In genomic region chr16:11734025-11734652, GRCh38 we compare ENCODE assay signal across 10 cellular contexts. TPM values are rescaled to one million over a fixed set of nuclear protein-coding genes. Genes with fewer than 3 reads are reported as not detected.
DNase-seq lines count a peak whose midpoint lies in the region; ATAC-seq and TF ChIP-seq lines count a peak whose summit lies in the region.
"Had no signal": no experiment of that assay in that cellular context is flagged by ENCODE, and none has a peak within 500 bp of the region (broad histone marks: within the 10 kb centered on the region; RNA-seq: fewer than 3 reads in every experiment).

No MANE protein-coding gene starts in this region.

- peak; percentile 57 for ATAC-seq in GM19035 (IDR thresholded peaks at IDR 0.05; ENCODE audit: unreplicated experiment)
- no peak for ATAC-seq in activated B cell treated with CpG ODN at 0.5 μM for 24 hours (ENCODE audit: low read depth)
- ATAC-seq in lower lobe of right lung: peak; percentile 61
- no peak for ATAC-seq in HG03139 (IDR thresholded peaks at IDR 0.05; ENCODE audit: unreplicated experiment)
- ATAC-seq: body of pancreas had no signal

- no peak for DNase-seq in activated B cell treated with CpG ODN at 0.5 μM for 24 hours
- DNase-seq in lower lobe of right lung: no peak
- no peak for DNase-seq in superior temporal gyrus (ENCODE audit: extremely low spot score)
- no peak for DNase-seq in CD1c-positive myeloid dendritic cell (ENCODE audit: extremely low spot score)
- DNase-seq: NCI-H146 had no signal

- intact Hi-C loops in activated B cell treated with CpG ODN at 0.5 μM for 24 hours (cut with micrococcal nuclease) (no loop called here), lower lobe of right lung (cut with DNase I) (no loop called here)

- POLR2A ChIA-PET in activated B cell treated with CpG ODN at 0.5 μM for 24 hours (lab: Charles Lee): interaction anchor here (0.6 to 1.6 kb wide), 5 partner anchors 8 to 64 kb away, joined by 3 to 5 read pairs (median 4); partner anchors contain the start of genes TXNDC11 and ZC3H7A

- H3K4me1 ChIP-seq in lower lobe of right lung: peaks cover 89% of the 10 kb centered on the region

- peak overlapping the region; percentile 51; the same call in 1 of the 2 replicates for H3K4me3 ChIP-seq in GM08714 (ENCODE audit: low read length)
- H3K4me3 ChIP-seq in lower lobe of right lung: no peak overlapping the region
- H3K4me3 ChIP-seq: body of pancreas, skin epidermis had no signal

- TF ChIP-seq CTCF in activated B cell treated with CpG ODN at 0.5 μM for 24 hours (IDR thresholded peaks at IDR 0.05) (no peak), lower lobe of right lung (IDR thresholded peaks at IDR 0.05) (no peak)

- H3K36me3 ChIP-seq in lower lobe of right lung: peaks cover 95% of the 10 kb centered on the region

- peaks cover 50% of the 10 kb centered on the region for H3K4me1 Mint-ChIP-seq in activated B cell treated with CpG ODN at 0.5 μM for 24 hours

- no peak overlapping the region for H3K4me3 Mint-ChIP-seq in activated B cell treated with CpG ODN at 0.5 μM for 24 hours

- no peaks in the 10 kb centered on the region for H3K9me3 ChIP-seq in lower lobe of right lung
- H3K9me3 ChIP-seq: body of pancreas had no signal

- CTCF ChIA-PET in activated B cell treated with CpG ODN at 0.5 μM for 24 hours (lab: Charles Lee): interaction anchor here (1.5 kb wide), 1 partner anchor 202 kb away, joined by 4 read pairs; no protein-coding TSS in a partner anchor

- H3K27me3 Mint-ChIP-seq in activated B cell treated with CpG ODN at 0.5 μM for 24 hours: no peaks in the 10 kb centered on the region

- peak overlapping the region; percentile 74 for H3K27ac Mint-ChIP-seq in activated B cell treated with CpG ODN at 0.5 μM for 24 hours

- peak overlapping the region; percentile 34 for H3K27ac ChIP-seq in lower lobe of right lung
- H3K27ac ChIP-seq: skin epidermis had no signal

- no peaks in the 10 kb centered on the region for H3K9me3 Mint-ChIP-seq in activated B cell treated with CpG ODN at 0.5 μM for 24 hours

- no peaks in the 10 kb centered on the region for H3K27me3 ChIP-seq in lower lobe of right lung (ENCODE audit: low read depth)
- H3K27me3 ChIP-seq: body of pancreas had no signal

- peaks cover 88% of the 10 kb centered on the region for H3K36me3 Mint-ChIP-seq in activated B cell treated with CpG ODN at 0.5 μM for 24 hours (ENCODE audit: low read depth)

RNA-seq across cellular contexts. Expression of gene TXNDC11, which starts 8.5 kb away (rescaled TPM):
- total RNA-seq in activated B cell treated with CpG ODN at 0.5 μM for 24 hours (54.3 and 63.2 TPM in 2 replicates), lower lobe of right lung (88.2 TPM)

Comparison
In these comparisons a context has a peak if more than half of its experiments do, and no peak if none do; other contexts are left out.
1. ATAC-seq: peak in GM19035 (single experiment) and lower lobe of right lung (2 of 2); none in activated B cell treated with CpG ODN at 0.5 μM for 24 hours (single experiment) and HG03139 (single experiment).